ENCODE assay signal across 8 cellular contexts in the genomic region with DNA sequence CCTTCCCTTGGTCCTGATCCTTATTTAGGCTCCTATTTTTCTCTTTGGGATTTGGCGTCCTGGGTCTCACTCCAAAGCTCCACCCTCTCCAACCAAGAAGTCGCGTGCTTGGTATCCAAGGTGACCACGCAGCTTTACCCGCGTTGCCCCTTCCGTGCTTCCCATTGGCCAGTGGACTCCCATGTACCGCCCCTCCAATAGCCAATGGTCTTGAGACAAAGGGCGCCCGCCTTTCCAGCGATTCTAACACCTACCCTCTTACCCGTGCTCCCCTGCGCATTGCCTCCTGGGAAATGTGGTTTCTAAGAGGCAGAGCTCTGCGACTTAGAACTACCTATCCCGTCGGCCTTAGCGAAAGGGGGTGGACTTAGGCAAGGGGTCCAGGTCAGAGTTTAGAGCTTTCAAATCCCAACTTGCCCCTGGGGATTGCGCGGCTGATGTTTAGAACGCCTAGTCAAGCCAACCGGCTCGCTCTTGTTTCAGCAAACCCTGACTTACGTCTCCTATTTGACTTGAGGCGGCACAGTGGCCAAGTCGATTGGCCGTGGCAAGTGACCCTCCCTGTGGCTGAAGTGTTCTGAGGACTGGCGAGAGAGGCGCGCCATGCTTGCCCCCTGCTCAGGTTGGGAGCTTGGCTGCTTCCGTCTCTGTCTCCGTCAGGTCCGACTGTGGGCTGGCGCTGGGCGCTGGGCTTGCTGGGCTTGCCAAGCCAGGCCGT. TPM values are rescaled to one million over a fixed set of nuclear protein-coding genes. Genes with fewer than 3 reads are reported as not detected.
DNase-seq lines count a peak whose midpoint lies in the region; FAIRE-seq and TF ChIP-seq lines count a peak whose summit lies in the region.
"Not testable (repeated sequence)": the region's sequence is repeated elsewhere in the genome, so short reads cannot be mapped to it uniquely, and the experiment has no call there.

A gene (plus strand): TSS at position 395 of the 718 bp plus-strand sequence. CDS start 209 bp downstream, at position 604.

- peak within 1 kb of the TSS; percentile 74 for H2AFZ ChIP-seq in MM.1S (ENCODE audit: low read length)

- peak; percentile 99 for FAIRE-seq in G401.6 (lab: Jason Lieb, UNC)

- not testable (repeated sequence) for H3K79me2 ChIP-seq in MM.1S (ENCODE audit: low read length)

- H3K27ac Mint-ChIP-seq in nephron progenitor cell: not testable (repeated sequence)
- H3K27ac Mint-ChIP-seq in stimulated activated naive CD8-positive, alpha-beta T cell treated with anti-CD3 and anti-CD28 coated beads, Interleukin-15, Interleukin-2, amounts not matched to agents 100 ng/mL and 50 ng/mL, for 24 hours: peak within 1 kb of the TSS; percentile 52

- peak within 1 kb of the TSS; percentile 82 for H3K4me2 ChIP-seq in MM.1S (ENCODE audit: low read depth, low read length)

- peak within 1 kb of the TSS; percentile 37; the same call in 1 of the 2 replicates for H3K27ac ChIP-seq in MM.1S (ENCODE audit: low read length)

- not testable (repeated sequence) for H3K4me1 ChIP-seq in MM.1S (ENCODE audit: low read length)

- not testable (repeated sequence) for H3K9me2 ChIP-seq in MM.1S (replicated peaks; ENCODE audit: insufficient read depth, low read length)

- H4K20me1 ChIP-seq in MM.1S (ENCODE audit: insufficient read depth, low read length): not testable (repeated sequence)

- H3K9me3 ChIP-seq in MM.1S (replicated peaks; ENCODE audit: insufficient read depth, low read length): not testable (repeated sequence)

- peak within 1 kb of the TSS; percentile 83 for H3K4me3 Mint-ChIP-seq in nephron progenitor cell
- H3K4me3 Mint-ChIP-seq in stimulated activated naive CD8-positive, alpha-beta T cell treated with anti-CD3 and anti-CD28 coated beads, Interleukin-15, Interleukin-2, amounts not matched to agents 100 ng/mL and 50 ng/mL, for 24 hours: peak within 1 kb of the TSS; percentile 87

- H3K4me1 Mint-ChIP-seq in nephron progenitor cell: peaks cover 31% of the 10 kb centered on the region
- H3K4me1 Mint-ChIP-seq in stimulated activated naive CD8-positive, alpha-beta T cell treated with anti-CD3 and anti-CD28 coated beads, Interleukin-15, Interleukin-2, amounts not matched to agents 100 ng/mL and 50 ng/mL, for 24 hours (ENCODE audit: low read depth): peaks cover 16% of the 10 kb centered on the region

- H3K27me3 ChIP-seq in MM.1S (replicated peaks; ENCODE audit: insufficient read depth, low read length): not testable (repeated sequence)

- H3K9ac ChIP-seq in MM.1S (ENCODE audit: low read length): peak within 1 kb of the TSS; percentile 65

- DNase-seq in HCEC 1CT: peak; percentile 99
- DNase-seq in MM.1S: peak; percentile 99
- DNase-seq in SHP77 treated with DMSO at 0.1 percent for 48 hours (lab: John Stamatoyannopoulos, UW): peak; percentile 99
- peak; percentile 93 for DNase-seq in activated gamma-delta T cell treated with Interleukin-2 at 50 U/mL for 16 hours
- peak; percentile 99 for DNase-seq in fibroblast of villous mesenchyme (ENCODE audit: low read depth)
- DNase-seq in nephron progenitor cell: peak; percentile 94

- peak within 1 kb of the TSS; percentile 73 for H3K4me3 ChIP-seq in MM.1S (ENCODE audit: low read length)
- H3K4me3 ChIP-seq in fibroblast of villous mesenchyme (ENCODE audit: low read depth, low read length): peak within 1 kb of the TSS; percentile 72

- not testable (repeated sequence) for H3K36me3 ChIP-seq in MM.1S (replicated peaks; ENCODE audit: insufficient read depth, low read length)

- not testable (repeated sequence) for H3K27me3 Mint-ChIP-seq in nephron progenitor cell (ENCODE audit: low read depth, poor library complexity); stimulated activated naive CD8-positive, alpha-beta T cell treated with anti-CD3 and anti-CD28 coated beads, Interleukin-15, Interleukin-2, amounts not matched to agents 100 ng/mL and 50 ng/mL, for 24 hours

- not testable (repeated sequence) for H3K36me3 Mint-ChIP-seq in nephron progenitor cell (ENCODE audit: low read depth); stimulated activated naive CD8-positive, alpha-beta T cell treated with anti-CD3 and anti-CD28 coated beads, Interleukin-15, Interleukin-2, amounts not matched to agents 100 ng/mL and 50 ng/mL, for 24 hours (ENCODE audit: low read depth)

- TF ChIP-seq CTCF in MM.1S (IDR thresholded peaks at IDR 0.05; ENCODE audit: low read length); fibroblast of villous mesenchyme (IDR thresholded peaks at IDR 0.05; ENCODE audit: insufficient read depth, low read depth, low read length); nephron progenitor cell (IDR thresholded peaks at IDR 0.05): not testable (repeated sequence)

- not testable (repeated sequence) for H3F3A ChIP-seq in MM.1S (ENCODE audit: insufficient read depth, low read length)

- not testable (repeated sequence) for H3K9me3 Mint-ChIP-seq in nephron progenitor cell; stimulated activated naive CD8-positive, alpha-beta T cell treated with anti-CD3 and anti-CD28 coated beads, Interleukin-15, Interleukin-2, amounts not matched to agents 100 ng/mL and 50 ng/mL, for 24 hours

RNA-seq across cellular contexts. Expression of the gene that starts here (rescaled TPM):
- total RNA-seq in fibroblast of villous mesenchyme: 8.2 and 8.4 TPM in 2 replicates

Comparison
In these comparisons a context has a peak if more than half of its experiments do, and no peak if none do; other contexts are left out.
1. Peak in every context shown above with its lines: DNase-seq, H3K4me3 ChIP-seq and H3K27ac ChIP-seq.